9 cellular contexts compared by ENCODE assay signal in the genomic region with DNA sequence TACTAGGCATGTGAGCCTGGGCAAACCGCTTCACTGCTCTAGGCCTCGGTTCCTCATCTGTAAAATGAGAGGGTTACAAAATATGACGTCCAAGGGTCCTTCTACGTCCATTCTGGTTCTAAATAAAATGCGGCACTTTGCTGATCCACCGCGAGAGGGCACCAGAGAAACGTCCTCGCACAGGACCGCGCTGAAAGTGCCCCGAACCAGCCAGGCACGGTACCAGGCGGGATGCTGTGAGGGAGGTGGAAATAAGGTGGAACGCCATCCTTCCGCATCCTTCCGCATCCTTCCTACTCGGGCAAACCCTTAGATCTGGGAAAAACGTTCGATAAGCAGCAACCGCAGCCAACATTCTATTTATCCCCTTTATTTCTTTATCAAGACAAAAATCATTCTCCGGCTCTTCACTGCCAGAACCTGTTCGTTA.
DNase-seq lines count a peak whose midpoint lies in the region; ATAC-seq and TF ChIP-seq lines count a peak whose summit lies in the region.
"Had no signal": no experiment of that assay in that cellular context is flagged by ENCODE, and none has a peak within 500 bp of the region (broad histone marks: within the 10 kb centered on the region; RNA-seq: fewer than 3 reads in every experiment).

No MANE protein-coding gene starts in this region.

- no peaks in the 10 kb centered on the region for H3K27me3 ChIP-seq in HL-60 (ENCODE audit: insufficient read depth, poor library complexity, severe bottlenecking)
- H3K27me3 ChIP-seq: BLaER1 treated with 17β-estradiol and CSF1 and Interleukin-3, amounts not matched to agents 10 nM and 100 nM had no signal

- ATAC-seq in naive thymus-derived CD8-positive, alpha-beta T cell = peak; percentile 78 to 88
- ATAC-seq in stimulated activated naive B cell treated with anti-CD40 and anti-IgM and Interleukin-4, amounts not matched to agents 10 μg/mL and 1 μg/mL and 100 μg/mL, for 72 hours (replicated peaks) = peak; percentile 93 to 95

- peaks cover 1 to 8% (median 6%) of the 10 kb centered on the region in 5 donors for H3K27me3 Mint-ChIP-seq in naive thymus-derived CD8-positive, alpha-beta T cell
- H3K27me3 Mint-ChIP-seq in stimulated activated naive B cell treated with anti-CD40 and anti-IgM and Interleukin-4, amounts not matched to agents 10 μg/mL and 1 μg/mL and 100 μg/mL, for 72 hours = peaks cover 11 to 19% of the 10 kb centered on the region in 2 donors

- H3K4me3 Mint-ChIP-seq in naive thymus-derived CD8-positive, alpha-beta T cell = peak overlapping the region in 1 of 10 donors; percentile 11
- no peak overlapping the region for H3K4me3 Mint-ChIP-seq in stimulated activated naive B cell treated with anti-CD40 and anti-IgM and Interleukin-4, amounts not matched to agents 10 μg/mL and 1 μg/mL and 100 μg/mL, for 72 hours

- H3K27ac Mint-ChIP-seq in naive thymus-derived CD8-positive, alpha-beta T cell = peak overlapping the region in 3 of 10 donors; percentile 43 to 75 (median 51)
- H3K27ac Mint-ChIP-seq in stimulated activated naive B cell treated with anti-CD40 and anti-IgM and Interleukin-4, amounts not matched to agents 10 μg/mL and 1 μg/mL and 100 μg/mL, for 72 hours = no peak overlapping the region

- H3K36me3 Mint-ChIP-seq in naive thymus-derived CD8-positive, alpha-beta T cell = peaks cover 0 to 10% (median 6%) of the 10 kb centered on the region in 3 donors
- H3K36me3 Mint-ChIP-seq in stimulated activated naive B cell treated with anti-CD40 and anti-IgM and Interleukin-4, amounts not matched to agents 10 μg/mL and 1 μg/mL and 100 μg/mL, for 72 hours = no peaks in the 10 kb centered on the region

- H3K4me3 ChIP-seq in HL-60 (replicated peaks; ENCODE audit: insufficient read depth, low read length) = no peak overlapping the region
- H3K4me3 ChIP-seq: BLaER1 treated with 17β-estradiol and CSF1 and Interleukin-3, amounts not matched to agents 10 nM and 100 nM had no signal

- H3K9me3 Mint-ChIP-seq in naive thymus-derived CD8-positive, alpha-beta T cell = peaks cover 0 to 10% (median 3%) of the 10 kb centered on the region in 9 donors
- H3K9me3 Mint-ChIP-seq in stimulated activated naive B cell treated with anti-CD40 and anti-IgM and Interleukin-4, amounts not matched to agents 10 μg/mL and 1 μg/mL and 100 μg/mL, for 72 hours = peaks cover 0 to 5% of the 10 kb centered on the region in 2 donors

- POLR2A ChIA-PET in naive thymus-derived CD8-positive, alpha-beta T cell (lab: Charles Lee) = interaction anchor here (2.2 kb wide), 1 partner anchor 44 kb away, joined by 5 read pairs; no protein-coding TSS in a partner anchor

- TF ChIP-seq CTCF in HL-60 (IDR thresholded peaks at IDR 0.05; ENCODE audit: insufficient read depth, low read length) = peak; percentile 70

- H3K27ac ChIP-seq in HL-60 (replicated peaks) = no peak overlapping the region

- peak; percentile 27 to 70 (median 57) for DNase-seq in NCI-H1417 (lab: John Stamatoyannopoulos, UW)
- DNase-seq in NCI-H1417 treated with DMSO at 0.1 percent for 48 hours (lab: John Stamatoyannopoulos, UW) = no peak
- peak; percentile 56 to 60 for DNase-seq in HL-60 (ENCODE audit: low read depth in 1 of 2, low spot score in 1 of 2)
- peak; percentile 71 for DNase-seq in NOMO-1 treated with DMSO at 0.1 percent for 48 hours (lab: John Stamatoyannopoulos, UW; ENCODE audit: unreplicated experiment)
- DNase-seq in activated CD8-positive, alpha-beta memory T cell treated with anti-CD3 and anti-CD28 coated beads for 4 hours (ENCODE audit: low read depth in 2 of 2) = peak; percentile 46 to 56
- peak; percentile 42 for DNase-seq in epidermal melanocyte (ENCODE audit: insufficient read length, low spot score)
- DNase-seq in naive thymus-derived CD8-positive, alpha-beta T cell = peak; percentile 46 to 81 (median 67)
- DNase-seq in stimulated activated naive B cell treated with anti-CD40 and anti-IgM and Interleukin-4, amounts not matched to agents 10 μg/mL and 1 μg/mL and 100 μg/mL, for 72 hours = peak; percentile 66

- H3K4me1 Mint-ChIP-seq in naive thymus-derived CD8-positive, alpha-beta T cell = peaks cover 5 to 22% (median 18%) of the 10 kb centered on the region in 4 donors
- H3K4me1 Mint-ChIP-seq in stimulated activated naive B cell treated with anti-CD40 and anti-IgM and Interleukin-4, amounts not matched to agents 10 μg/mL and 1 μg/mL and 100 μg/mL, for 72 hours = peaks cover 10 to 14% of the 10 kb centered on the region in 2 donors
